In genomic region chr7:99409814-99410213, GRCh38 we compare ENCODE assay signal across 1 cellular context.
TF ChIP-seq lines count a peak whose summit lies in the region.

No MANE protein-coding gene starts in this region.

TF ChIP-seq in HepG2, 621 proteins besides CTCF, POLR2A, EP300 and RAD21:
- TF ChIP-seq THAP8 (CRISPR knock-in tag; IDR thresholded peaks at IDR 0.05; ENCODE audit: borderline replicate concordance) (no peak), ELF3 (CRISPR knock-in tag; IDR thresholded peaks at IDR 0.05) (no peak), ZBTB46 (CRISPR knock-in tag; IDR thresholded peaks at IDR 0.05; ENCODE audit: borderline replicate concordance) (no peak), ELF4 (CRISPR knock-in tag; IDR thresholded peaks at IDR 0.05; ENCODE audit: borderline replicate concordance) (no peak), EED (CRISPR knock-in tag; IDR thresholded peaks at IDR 0.05) (no peak), FOXA1 (IDR thresholded peaks at IDR 0.05) (no peak), FOXA1 (CRISPR knock-in tag; IDR thresholded peaks at IDR 0.05) (no peak), CHCHD3 (CRISPR knock-in tag; IDR thresholded peaks at IDR 0.05) (no peak), ARNT2 (CRISPR knock-in tag; IDR thresholded peaks at IDR 0.05; ENCODE audit: low read depth) (no peak), POLR2AphosphoS5 (IDR thresholded peaks at IDR 0.05; ENCODE audit: low read depth, low read length) (no peak), ZFYVE20 (CRISPR knock-in tag; IDR thresholded peaks at IDR 0.05; ENCODE audit: borderline replicate concordance, low read depth) (no peak), HOXA9 (CRISPR knock-in tag; IDR thresholded peaks at IDR 0.05; ENCODE audit: borderline replicate concordance) (no peak), KIAA2018 (CRISPR knock-in tag; IDR thresholded peaks at IDR 0.05; ENCODE audit: borderline replicate concordance) (no peak), NFAT5 (CRISPR knock-in tag; IDR thresholded peaks at IDR 0.05) (no peak), CEBPG (CRISPR knock-in tag; IDR thresholded peaks at IDR 0.05) (no peak), KAT8 (CRISPR knock-in tag; IDR thresholded peaks at IDR 0.05) (no peak), ZNF652 (CRISPR knock-in tag; IDR thresholded peaks at IDR 0.05; ENCODE audit: borderline replicate concordance, low read depth) (no peak), ZNF383 (CRISPR knock-in tag; IDR thresholded peaks at IDR 0.05; ENCODE audit: borderline replicate concordance) (no peak), ATAD3A (CRISPR knock-in tag; IDR thresholded peaks at IDR 0.05) (no peak), CC2D1A (CRISPR knock-in tag; IDR thresholded peaks at IDR 0.05) (no peak), ZNF614 (CRISPR knock-in tag; IDR thresholded peaks at IDR 0.05; ENCODE audit: borderline replicate concordance) (no peak)
